Comparison of ENCODE assay signal across 21 cellular contexts in genomic region chr12:79891506-79892162, GRCh38. TPM values are rescaled to one million over a fixed set of nuclear protein-coding genes. Genes with fewer than 3 reads are reported as not detected.
A peak's percentile ranks its signal among the peaks of the same experiment; 100 is the strongest.
DNase-seq lines count a peak whose midpoint lies in the region; ATAC-seq and TF ChIP-seq lines count a peak whose summit lies in the region.
"Had no signal": no experiment of that assay in that cellular context is flagged by ENCODE, and none has a peak within 500 bp of the region (broad histone marks: within the 10 kb centered on the region; RNA-seq: fewer than 3 reads in every experiment).

No MANE protein-coding gene starts in this region.

- no peak for TF ChIP-seq CTCF in activated CD8-positive, alpha-beta T cell treated with anti-CD3 and anti-CD28 coated beads for 36 hours (IDR thresholded peaks at IDR 0.05)
- TF ChIP-seq CTCF in mesothelial cell of epicardium (IDR thresholded peaks at IDR 0.05; ENCODE audit: unreplicated experiment), result no peak

- no peak for DNase-seq in activated CD8-positive, alpha-beta T cell treated with anti-CD3 and anti-CD28 coated beads for 36 hours
- DNase-seq in activated CD8-positive, alpha-beta T cell treated with anti-CD3 and anti-CD28 coated beads, Interleukin-2, amount 10 ng/mL, durations not matched to agents 7 days and 5 days, result no peak
- peak; percentile 16 for DNase-seq in M059J (ENCODE audit: low read depth)
- DNase-seq in central memory CD8-positive, alpha-beta T cell (ENCODE audit: low spot score in 2 of 2), result no peak
- DNase-seq in myocyte (ENCODE audit: low read depth), result peak; percentile 44
- no peak for DNase-seq in natural killer cell treated with Interleukin-12 subunit alpha and Interleukin-12 subunit beta and Interleukin-15 and Interleukin-18, amount 100 ng/mL, for 72 hours (ENCODE audit: low spot score)
- no peak for DNase-seq in NCI-H526 (lab: John Stamatoyannopoulos, UW)
- DNase-seq in mesothelial cell of epicardium (ENCODE audit: low spot score in 2 of 2, unreplicated experiment in 2 of 2), result no peak
- DNase-seq: activated CD4-positive, alpha-beta T cell treated with anti-CD3 and anti-CD28 coated beads for 1 hour; activated naive CD4-positive, alpha-beta T cell treated with anti-CD3 and anti-CD28 coated beads for 36 hours; activated T-cell treated with anti-CD3 and anti-CD28 coated beads, Interleukin-2, amount 50 U/mL, for 48 hours; anterior cingulate cortex; BE2C; COR-L47; dermis blood vessel endothelial cell; NCI-H1436; NCI-H2107; NK-92 treated with Interleukin-12 subunit alpha and Interleukin-12 subunit beta, amount 100 ng/mL, for 24 hours; PC-9; SHP77 treated with DMSO at 0.1 percent for 48 hours had no signal

- H3K36me3 Mint-ChIP-seq in activated CD8-positive, alpha-beta T cell treated with anti-CD3 and anti-CD28 coated beads for 36 hours (ENCODE audit: low read depth), result peaks cover 12% of the 10 kb centered on the region
- H3K36me3 Mint-ChIP-seq in activated CD8-positive, alpha-beta T cell treated with anti-CD3 and anti-CD28 coated beads, Interleukin-2, amount 10 ng/mL, durations not matched to agents 7 days and 5 days (ENCODE audit: low read depth), result peaks cover 16% of the 10 kb centered on the region
- peaks cover 2% of the 10 kb centered on the region for H3K36me3 Mint-ChIP-seq in central memory CD8-positive, alpha-beta T cell (ENCODE audit: insufficient read depth)
- no peaks in the 10 kb centered on the region for H3K36me3 Mint-ChIP-seq in natural killer cell treated with Interleukin-12 subunit alpha and Interleukin-12 subunit beta and Interleukin-15 and Interleukin-18, amount 100 ng/mL, for 72 hours
- H3K36me3 Mint-ChIP-seq in mesothelial cell of epicardium, result peaks cover 4% of the 10 kb centered on the region

- no peaks in the 10 kb centered on the region for H3K27me3 Mint-ChIP-seq in activated CD8-positive, alpha-beta T cell treated with anti-CD3 and anti-CD28 coated beads for 36 hours
- H3K27me3 Mint-ChIP-seq in activated CD8-positive, alpha-beta T cell treated with anti-CD3 and anti-CD28 coated beads, Interleukin-2, amount 10 ng/mL, durations not matched to agents 7 days and 5 days (ENCODE audit: low read depth), result no peaks in the 10 kb centered on the region
- H3K27me3 Mint-ChIP-seq in central memory CD8-positive, alpha-beta T cell, result no peaks in the 10 kb centered on the region
- H3K27me3 Mint-ChIP-seq in natural killer cell treated with Interleukin-12 subunit alpha and Interleukin-12 subunit beta and Interleukin-15 and Interleukin-18, amount 100 ng/mL, for 72 hours, result no peaks in the 10 kb centered on the region
- no peaks in the 10 kb centered on the region for H3K27me3 Mint-ChIP-seq in mesothelial cell of epicardium (ENCODE audit: low read depth)

- no peak overlapping the region for H3K4me3 Mint-ChIP-seq in activated CD8-positive, alpha-beta T cell treated with anti-CD3 and anti-CD28 coated beads for 36 hours
- no peak overlapping the region for H3K4me3 Mint-ChIP-seq in activated CD8-positive, alpha-beta T cell treated with anti-CD3 and anti-CD28 coated beads, Interleukin-2, amount 10 ng/mL, durations not matched to agents 7 days and 5 days
- H3K4me3 Mint-ChIP-seq in central memory CD8-positive, alpha-beta T cell, result no peak overlapping the region
- no peak overlapping the region for H3K4me3 Mint-ChIP-seq in natural killer cell treated with Interleukin-12 subunit alpha and Interleukin-12 subunit beta and Interleukin-15 and Interleukin-18, amount 100 ng/mL, for 72 hours
- H3K4me3 Mint-ChIP-seq in mesothelial cell of epicardium, result no peak overlapping the region
- H3K4me3 Mint-ChIP-seq: activated naive CD4-positive, alpha-beta T cell treated with anti-CD3 and anti-CD28 coated beads for 36 hours had no signal

- H3K9me3 Mint-ChIP-seq in activated CD8-positive, alpha-beta T cell treated with anti-CD3 and anti-CD28 coated beads for 36 hours, result no peaks in the 10 kb centered on the region
- no peaks in the 10 kb centered on the region for H3K9me3 Mint-ChIP-seq in activated CD8-positive, alpha-beta T cell treated with anti-CD3 and anti-CD28 coated beads, Interleukin-2, amount 10 ng/mL, durations not matched to agents 7 days and 5 days (ENCODE audit: insufficient read depth)
- H3K9me3 Mint-ChIP-seq in central memory CD8-positive, alpha-beta T cell, result no peaks in the 10 kb centered on the region
- no peaks in the 10 kb centered on the region for H3K9me3 Mint-ChIP-seq in natural killer cell treated with Interleukin-12 subunit alpha and Interleukin-12 subunit beta and Interleukin-15 and Interleukin-18, amount 100 ng/mL, for 72 hours
- H3K9me3 Mint-ChIP-seq in mesothelial cell of epicardium, result peaks cover 3% of the 10 kb centered on the region

- intact Hi-C loops in activated CD8-positive, alpha-beta T cell treated with anti-CD3 and anti-CD28 coated beads for 36 hours (cut with micrococcal nuclease), result no loop called here

- ATAC-seq in activated CD8-positive, alpha-beta T cell treated with anti-CD3 and anti-CD28 coated beads for 36 hours, result peak; percentile 17
- ATAC-seq in activated CD8-positive, alpha-beta T cell treated with anti-CD3 and anti-CD28 coated beads, Interleukin-2, amount 10 ng/mL, durations not matched to agents 7 days and 5 days, result no peak
- ATAC-seq in central memory CD8-positive, alpha-beta T cell (replicated peaks; ENCODE audit: extremely low read depth, poor library complexity, severe bottlenecking), result no peak
- no peak for ATAC-seq in natural killer cell treated with Interleukin-12 subunit alpha and Interleukin-12 subunit beta and Interleukin-15 and Interleukin-18, amount 100 ng/mL, for 72 hours
- ATAC-seq: A549 had no signal

- no peak overlapping the region for H3K27ac Mint-ChIP-seq in activated CD8-positive, alpha-beta T cell treated with anti-CD3 and anti-CD28 coated beads for 36 hours
- H3K27ac Mint-ChIP-seq in activated CD8-positive, alpha-beta T cell treated with anti-CD3 and anti-CD28 coated beads, Interleukin-2, amount 10 ng/mL, durations not matched to agents 7 days and 5 days, result no peak overlapping the region
- H3K27ac Mint-ChIP-seq in central memory CD8-positive, alpha-beta T cell (ENCODE audit: low read depth), result peak overlapping the region; percentile 52
- H3K27ac Mint-ChIP-seq in natural killer cell treated with Interleukin-12 subunit alpha and Interleukin-12 subunit beta and Interleukin-15 and Interleukin-18, amount 100 ng/mL, for 72 hours, result no peak overlapping the region
- H3K27ac Mint-ChIP-seq in mesothelial cell of epicardium, result no peak overlapping the region
- H3K27ac Mint-ChIP-seq: activated naive CD4-positive, alpha-beta T cell treated with anti-CD3 and anti-CD28 coated beads for 36 hours had no signal

- CTCF ChIA-PET in activated CD8-positive, alpha-beta T cell treated with anti-CD3 and anti-CD28 coated beads for 36 hours (lab: Charles Lee), result interaction anchor here (1.3 kb wide), 1 partner anchor 17 kb away, joined by 3 read pairs; no protein-coding TSS in a partner anchor
- CTCF ChIA-PET in activated CD8-positive, alpha-beta T cell treated with anti-CD3 and anti-CD28 coated beads, Interleukin-2, amount 10 ng/mL, durations not matched to agents 7 days and 5 days (lab: Charles Lee), result interaction anchor here (1.1 kb wide), 1 partner anchor 13 kb away, joined by 3 read pairs; no protein-coding TSS in a partner anchor

- POLR2A ChIA-PET in activated CD8-positive, alpha-beta T cell treated with anti-CD3 and anti-CD28 coated beads for 36 hours (lab: Charles Lee), result no interaction called here
- POLR2A ChIA-PET in activated CD8-positive, alpha-beta T cell treated with anti-CD3 and anti-CD28 coated beads, Interleukin-2, amount 10 ng/mL, durations not matched to agents 7 days and 5 days (lab: Charles Lee), result no interaction called here

- peaks cover 63% of the 10 kb centered on the region for H3K4me1 Mint-ChIP-seq in activated CD8-positive, alpha-beta T cell treated with anti-CD3 and anti-CD28 coated beads for 36 hours (ENCODE audit: low read depth)
- H3K4me1 Mint-ChIP-seq in activated CD8-positive, alpha-beta T cell treated with anti-CD3 and anti-CD28 coated beads, Interleukin-2, amount 10 ng/mL, durations not matched to agents 7 days and 5 days (ENCODE audit: low read depth), result peaks cover 20% of the 10 kb centered on the region
- H3K4me1 Mint-ChIP-seq in central memory CD8-positive, alpha-beta T cell, result peaks cover 73% of the 10 kb centered on the region
- H3K4me1 Mint-ChIP-seq in natural killer cell treated with Interleukin-12 subunit alpha and Interleukin-12 subunit beta and Interleukin-15 and Interleukin-18, amount 100 ng/mL, for 72 hours (ENCODE audit: low read depth in 2 of 2), result peaks cover 41 to 73% of the 10 kb centered on the region in 2 donors
- peaks cover 27% of the 10 kb centered on the region for H3K4me1 Mint-ChIP-seq in mesothelial cell of epicardium

RNA-seq across cellular contexts. Expression of gene PPP1R12A, which starts 43.3 kb away (rescaled TPM):
- 10 to 100 TPM; 56.6 to 57.8 TPM for total RNA-seq in activated CD8-positive, alpha-beta T cell treated with anti-CD3 and anti-CD28 coated beads for 36 hours
- 10 to 100 TPM; 86.5 to 90.8 TPM for total RNA-seq in activated CD8-positive, alpha-beta T cell treated with anti-CD3 and anti-CD28 coated beads, Interleukin-2, amount 10 ng/mL, durations not matched to agents 7 days and 5 days
- total RNA-seq in M059J (2014; rRNA removed; shearing (Covaris generic)), result 40.7 and 68.5 TPM in 2 replicates
- 67.1 and 100 TPM in 2 replicates for total RNA-seq in myocyte
- 29.8 TPM for polyA plus RNA-seq in myocyte (2012)
- 100 to 1,000 TPM; 112 to 131 TPM for total RNA-seq in natural killer cell treated with Interleukin-12 subunit alpha and Interleukin-12 subunit beta and Interleukin-15 and Interleukin-18, amount 100 ng/mL, for 72 hours
- total RNA-seq in mesothelial cell of epicardium, result 106 to 123 TPM (median 120 TPM) in 3 replicates

Comparison
In these comparisons a context has a peak if more than half of its experiments do, and no peak if none do; other contexts are left out.
1. DNase-seq: peak in M059J (single experiment) and myocyte (single experiment); none in activated CD8-positive, alpha-beta T cell treated with anti-CD3 and anti-CD28 coated beads for 36 hours (single experiment), activated CD8-positive, alpha-beta T cell treated with anti-CD3 and anti-CD28 coated beads, Interleukin-2, amount 10 ng/mL, durations not matched to agents 7 days and 5 days (single experiment), central memory CD8-positive, alpha-beta T cell (0 of 2), natural killer cell treated with Interleukin-12 subunit alpha and Interleukin-12 subunit beta and Interleukin-15 and Interleukin-18, amount 100 ng/mL, for 72 hours (single experiment), NCI-H526 (0 of 2) and mesothelial cell of epicardium (0 of 2).